1 cellular context compared by ENCODE assay signal in genomic region chr19:41397086-41398041, GRCh38.
A peak's percentile ranks its signal among the peaks of the same experiment; 100 is the strongest.
TF ChIP-seq lines count a peak whose summit lies in the region.

Gene BCKDHA, plus strand, starts transcription at chr19:41397818. Its CDS starts 10 bp downstream, at chr19:41397828.
Gene EXOSC5, minus strand, starts transcription at chr19:41397359. Its CDS starts 31 bp downstream, at chr19:41397328.

TF ChIP-seq in HEK293, 187 proteins besides CTCF, POLR2A, EP300 and RAD21 (continued from another document and continues in another):
- no peak for TF ChIP-seq ZNF571 (tag by site-specific recombination; IDR thresholded peaks at IDR 0.05)
- peak; percentile 33 for TF ChIP-seq ZNF843 (tag by site-specific recombination; IDR thresholded peaks at IDR 0.05)
- TF ChIP-seq ZNF239 (tag by site-specific recombination; IDR thresholded peaks at IDR 0.05): no peak
- no peak for TF ChIP-seq SETDB1 (IDR thresholded peaks at IDR 0.05; ENCODE audit: insufficient read length, low read length)
- no peak for TF ChIP-seq ZNF830 (tag by site-specific recombination; IDR thresholded peaks at IDR 0.05; ENCODE audit: low read depth)
- TF ChIP-seq ZNF558 (tag by site-specific recombination; IDR thresholded peaks at IDR 0.05): no peak
- TF ChIP-seq ZNF580 (tag by site-specific recombination; IDR thresholded peaks at IDR 0.05): peak; percentile 17; the same call in 1 of the 2 replicates
- TF ChIP-seq GLIS1 (tag by site-specific recombination; IDR thresholded peaks at IDR 0.05): peak; percentile 40
- TF ChIP-seq KLF9 (tag by site-specific recombination; IDR thresholded peaks at IDR 0.05; ENCODE audit: low read depth): peak; percentile 56
- TF ChIP-seq ZNF391 (tag by site-specific recombination; IDR thresholded peaks at IDR 0.05; ENCODE audit: borderline replicate concordance, low read depth): peak; percentile 56; the same call in 1 of the 2 replicates
- no peak for TF ChIP-seq ZNF302 (tag by site-specific recombination; IDR thresholded peaks at IDR 0.05; ENCODE audit: low read depth)
- TF ChIP-seq SP2 (tag by site-specific recombination; IDR thresholded peaks at IDR 0.05): peak; percentile 99
- no peak for TF ChIP-seq KLF7 (tag by site-specific recombination; IDR thresholded peaks at IDR 0.05; ENCODE audit: borderline replicate concordance)
- TF ChIP-seq ZNF366 (tag by site-specific recombination; conservative IDR thresholded peaks at IDR 0.05): no peak
- TF ChIP-seq, protein P1, sequence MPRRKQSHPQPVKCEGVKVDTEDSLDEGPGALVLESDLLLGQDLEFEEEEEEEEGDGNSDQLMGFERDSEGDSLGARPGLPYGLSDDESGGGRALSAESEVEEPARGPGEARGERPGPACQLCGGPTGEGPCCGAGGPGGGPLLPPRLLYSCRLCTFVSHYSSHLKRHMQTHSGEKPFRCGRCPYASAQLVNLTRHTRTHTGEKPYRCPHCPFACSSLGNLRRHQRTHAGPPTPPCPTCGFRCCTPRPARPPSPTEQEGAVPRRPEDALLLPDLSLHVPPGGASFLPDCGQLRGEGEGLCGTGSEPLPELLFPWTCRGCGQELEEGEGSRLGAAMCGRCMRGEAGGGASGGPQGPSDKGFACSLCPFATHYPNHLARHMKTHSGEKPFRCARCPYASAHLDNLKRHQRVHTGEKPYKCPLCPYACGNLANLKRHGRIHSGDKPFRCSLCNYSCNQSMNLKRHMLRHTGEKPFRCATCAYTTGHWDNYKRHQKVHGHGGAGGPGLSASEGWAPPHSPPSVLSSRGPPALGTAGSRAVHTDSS (tag by site-specific recombination; IDR thresholded peaks at IDR 0.05): 0 out of 2 replicates have a peak, but pooled peaks have one; percentile 11
- TF ChIP-seq ZNF335 (tag by site-specific recombination; conservative IDR thresholded peaks at IDR 0.05): peak; percentile 100
- TF ChIP-seq ZNF423 (tag by site-specific recombination; IDR thresholded peaks at IDR 0.05): no peak
- TF ChIP-seq OSR2 (tag by site-specific recombination; IDR thresholded peaks at IDR 0.05): no peak
- TF ChIP-seq ZNF10 (tag by site-specific recombination; IDR thresholded peaks at IDR 0.05): peak; percentile 26; the same call in 1 of the 2 replicates
- no peak for TF ChIP-seq PRDM2 (tag by site-specific recombination; IDR thresholded peaks at IDR 0.05; ENCODE audit: borderline replicate concordance)
- TF ChIP-seq PRDM1 (tag by site-specific recombination; IDR thresholded peaks at IDR 0.05): no peak
- TF ChIP-seq YY1 (tag by site-specific recombination; IDR thresholded peaks at IDR 0.05): peak; percentile 93
- TF ChIP-seq, protein P2, sequence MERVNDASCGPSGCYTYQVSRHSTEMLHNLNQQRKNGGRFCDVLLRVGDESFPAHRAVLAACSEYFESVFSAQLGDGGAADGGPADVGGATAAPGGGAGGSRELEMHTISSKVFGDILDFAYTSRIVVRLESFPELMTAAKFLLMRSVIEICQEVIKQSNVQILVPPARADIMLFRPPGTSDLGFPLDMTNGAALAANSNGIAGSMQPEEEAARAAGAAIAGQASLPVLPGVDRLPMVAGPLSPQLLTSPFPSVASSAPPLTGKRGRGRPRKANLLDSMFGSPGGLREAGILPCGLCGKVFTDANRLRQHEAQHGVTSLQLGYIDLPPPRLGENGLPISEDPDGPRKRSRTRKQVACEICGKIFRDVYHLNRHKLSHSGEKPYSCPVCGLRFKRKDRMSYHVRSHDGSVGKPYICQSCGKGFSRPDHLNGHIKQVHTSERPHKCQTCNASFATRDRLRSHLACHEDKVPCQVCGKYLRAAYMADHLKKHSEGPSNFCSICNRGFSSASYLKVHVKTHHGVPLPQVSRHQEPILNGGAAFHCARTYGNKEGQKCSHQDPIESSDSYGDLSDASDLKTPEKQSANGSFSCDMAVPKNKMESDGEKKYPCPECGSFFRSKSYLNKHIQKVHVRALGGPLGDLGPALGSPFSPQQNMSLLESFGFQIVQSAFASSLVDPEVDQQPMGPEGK (tag by site-specific recombination; IDR thresholded peaks at IDR 0.05): peak; percentile 83
- TF ChIP-seq OVOL3 (tag by site-specific recombination; IDR thresholded peaks at IDR 0.05): peak; percentile 66; the same call in 1 of the 2 replicates
- no peak; the same call in none of the 2 replicates for TF ChIP-seq KLF16 (tag by site-specific recombination; IDR thresholded peaks at IDR 0.05)
- TF ChIP-seq ZSCAN30 (tag by site-specific recombination; IDR thresholded peaks at IDR 0.05): peak; percentile 75
- TF ChIP-seq HOXC10 (CRISPR knock-in tag; IDR thresholded peaks at IDR 0.05): no peak
- peak; percentile 84 for TF ChIP-seq KLF8 (tag by site-specific recombination; IDR thresholded peaks at IDR 0.05)
- 0 out of 2 replicates have a peak, but pooled peaks have one; percentile 35 for TF ChIP-seq ZNF600 (tag by site-specific recombination; IDR thresholded peaks at IDR 0.05)
- no peak for TF ChIP-seq ZNF248 (tag by site-specific recombination; IDR thresholded peaks at IDR 0.05)
- TF ChIP-seq, protein P3, sequence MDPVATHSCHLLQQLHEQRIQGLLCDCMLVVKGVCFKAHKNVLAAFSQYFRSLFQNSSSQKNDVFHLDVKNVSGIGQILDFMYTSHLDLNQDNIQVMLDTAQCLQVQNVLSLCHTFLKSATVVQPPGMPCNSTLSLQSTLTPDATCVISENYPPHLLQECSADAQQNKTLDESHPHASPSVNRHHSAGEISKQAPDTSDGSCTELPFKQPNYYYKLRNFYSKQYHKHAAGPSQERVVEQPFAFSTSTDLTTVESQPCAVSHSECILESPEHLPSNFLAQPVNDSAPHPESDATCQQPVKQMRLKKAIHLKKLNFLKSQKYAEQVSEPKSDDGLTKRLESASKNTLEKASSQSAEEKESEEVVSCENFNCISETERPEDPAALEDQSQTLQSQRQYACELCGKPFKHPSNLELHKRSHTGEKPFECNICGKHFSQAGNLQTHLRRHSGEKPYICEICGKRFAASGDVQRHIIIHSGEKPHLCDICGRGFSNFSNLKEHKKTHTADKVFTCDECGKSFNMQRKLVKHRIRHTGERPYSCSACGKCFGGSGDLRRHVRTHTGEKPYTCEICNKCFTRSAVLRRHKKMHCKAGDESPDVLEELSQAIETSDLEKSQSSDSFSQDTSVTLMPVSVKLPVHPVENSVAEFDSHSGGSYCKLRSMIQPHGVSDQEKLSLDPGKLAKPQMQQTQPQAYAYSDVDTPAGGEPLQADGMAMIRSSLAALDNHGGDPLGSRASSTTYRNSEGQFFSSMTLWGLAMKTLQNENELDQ (tag by site-specific recombination; IDR thresholded peaks at IDR 0.05; ENCODE audit: low read depth): no peak
- no peak for TF ChIP-seq ZNF121 (tag by site-specific recombination; IDR thresholded peaks at IDR 0.05)
- no peak for TF ChIP-seq ZNF221 (tag by site-specific recombination; IDR thresholded peaks at IDR 0.05; ENCODE audit: borderline replicate concordance)
- TF ChIP-seq ZNF211 (tag by site-specific recombination; IDR thresholded peaks at IDR 0.05; ENCODE audit: low read depth): no peak
- TF ChIP-seq ZNF341 (tag by site-specific recombination; IDR thresholded peaks at IDR 0.05; ENCODE audit: low read depth): no peak
- no peak for TF ChIP-seq HOXA7 (CRISPR knock-in tag; IDR thresholded peaks at IDR 0.05; ENCODE audit: borderline replicate concordance)
- TF ChIP-seq, protein P4, sequence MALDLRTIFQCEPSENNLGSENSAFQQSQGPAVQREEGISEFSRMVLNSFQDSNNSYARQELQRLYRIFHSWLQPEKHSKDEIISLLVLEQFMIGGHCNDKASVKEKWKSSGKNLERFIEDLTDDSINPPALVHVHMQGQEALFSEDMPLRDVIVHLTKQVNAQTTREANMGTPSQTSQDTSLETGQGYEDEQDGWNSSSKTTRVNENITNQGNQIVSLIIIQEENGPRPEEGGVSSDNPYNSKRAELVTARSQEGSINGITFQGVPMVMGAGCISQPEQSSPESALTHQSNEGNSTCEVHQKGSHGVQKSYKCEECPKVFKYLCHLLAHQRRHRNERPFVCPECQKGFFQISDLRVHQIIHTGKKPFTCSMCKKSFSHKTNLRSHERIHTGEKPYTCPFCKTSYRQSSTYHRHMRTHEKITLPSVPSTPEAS (tag by site-specific recombination; IDR thresholded peaks at IDR 0.05): no peak
- no peak for TF ChIP-seq ZNF776 (tag by site-specific recombination; IDR thresholded peaks at IDR 0.05; ENCODE audit: borderline replicate concordance)
- TF ChIP-seq ZNF530 (tag by site-specific recombination; IDR thresholded peaks at IDR 0.05; ENCODE audit: low read depth): no peak
- TF ChIP-seq ZNF510 (tag by site-specific recombination; IDR thresholded peaks at IDR 0.05; ENCODE audit: insufficient replicate concordance): no peak
- TF ChIP-seq ZNF404 (tag by site-specific recombination; IDR thresholded peaks at IDR 0.05): no peak
- TF ChIP-seq ZBTB7A (tag by site-specific recombination; IDR thresholded peaks at IDR 0.05; ENCODE audit: low read depth): no peak; the same call in 1 of the 2 replicates
- no peak for TF ChIP-seq ZNF521 (tag by site-specific recombination; IDR thresholded peaks at IDR 0.05)
- no peak for TF ChIP-seq ZNF280C (tag by site-specific recombination; IDR thresholded peaks at IDR 0.05)
- no peak for TF ChIP-seq TRIM28 (IDR thresholded peaks at IDR 0.05; ENCODE audit: borderline replicate concordance, low read length)
- TF ChIP-seq ZBTB11 (tag by site-specific recombination; conservative IDR thresholded peaks at IDR 0.05; ENCODE audit: low read depth): peak; percentile 26
- TF ChIP-seq ZNF596 (tag by site-specific recombination; IDR thresholded peaks at IDR 0.05): no peak
